ENCODE assay signal across 12 cellular contexts in the genomic region with DNA sequence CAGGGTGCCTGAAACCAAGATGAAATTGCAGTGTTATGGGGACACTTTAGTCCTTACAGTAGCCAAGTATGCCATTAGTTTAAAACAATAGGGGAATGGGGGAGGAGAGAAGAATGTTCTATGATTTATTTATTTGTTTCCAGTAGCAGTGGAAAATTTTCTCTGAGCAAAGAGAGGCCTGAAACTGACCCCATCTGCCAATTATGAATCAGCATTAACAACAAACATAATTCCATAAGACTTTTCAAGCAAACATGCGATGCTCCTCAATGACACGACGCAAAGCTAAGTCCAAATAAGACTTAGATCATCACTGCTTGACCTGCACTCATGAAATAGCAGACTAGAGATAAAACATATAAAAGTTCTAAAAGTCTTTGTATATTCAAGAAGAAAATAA. TPM values are rescaled to one million over a fixed set of nuclear protein-coding genes. Genes with fewer than 3 reads are reported as not detected.
DNase-seq lines count a peak whose midpoint lies in the region; ATAC-seq and TF ChIP-seq lines count a peak whose summit lies in the region.
"Had no signal": no experiment of that assay in that cellular context is flagged by ENCODE, and none has a peak within 500 bp of the region (broad histone marks: within the 10 kb centered on the region; RNA-seq: fewer than 3 reads in every experiment).

No MANE protein-coding gene starts in this region.

- H3K27me3 ChIP-seq in adrenal gland, result no peaks in the 10 kb centered on the region
- no peaks in the 10 kb centered on the region for H3K27me3 ChIP-seq in gastroesophageal sphincter
- no peaks in the 10 kb centered on the region for H3K27me3 ChIP-seq in sigmoid colon

- H3K27me3 Mint-ChIP-seq in activated CD4-positive, alpha-beta T cell treated with anti-CD3 and anti-CD28 coated beads, Interleukin-2, amount 10 ng/mL, durations not matched to agents 24 days and 14 days, result no peaks in the 10 kb centered on the region

- no peak for ATAC-seq in gastroesophageal sphincter

- no peak for TF ChIP-seq EP300 in gastroesophageal sphincter (IDR thresholded peaks at IDR 0.05)
- no peak for TF ChIP-seq EP300 in sigmoid colon (IDR thresholded peaks at IDR 0.05)

- H3K9me3 Mint-ChIP-seq in activated CD4-positive, alpha-beta T cell treated with anti-CD3 and anti-CD28 coated beads, Interleukin-2, amount 10 ng/mL, durations not matched to agents 24 days and 14 days, result no peaks in the 10 kb centered on the region

- no peak overlapping the region for H3K4me3 Mint-ChIP-seq in activated CD4-positive, alpha-beta T cell treated with anti-CD3 and anti-CD28 coated beads, Interleukin-2, amount 10 ng/mL, durations not matched to agents 24 days and 14 days

- no peaks in the 10 kb centered on the region for H3K9me3 ChIP-seq in adrenal gland (replicated peaks in 1 of 3)
- H3K9me3 ChIP-seq in gastroesophageal sphincter, result no peaks in the 10 kb centered on the region
- H3K9me3 ChIP-seq in sigmoid colon, result no peaks in the 10 kb centered on the region

- TF ChIP-seq CTCF in adrenal gland (IDR thresholded peaks at IDR 0.05) (no peak), gastroesophageal sphincter (IDR thresholded peaks at IDR 0.05) (no peak), sigmoid colon (IDR thresholded peaks at IDR 0.05) (no peak)

- H3K27ac ChIP-seq in adrenal gland (peak overlapping the region; percentile 87 to 100 (median 100)), gastroesophageal sphincter (peak overlapping the region; percentile 99 to 100 (median 100)), sigmoid colon (peak overlapping the region; percentile 96 to 100 (median 100))

- no peaks in the 10 kb centered on the region for H3K36me3 ChIP-seq in adrenal gland (replicated peaks in 1 of 2)
- no peaks in the 10 kb centered on the region for H3K36me3 ChIP-seq in gastroesophageal sphincter
- H3K36me3 ChIP-seq in sigmoid colon, result no peaks in the 10 kb centered on the region

- TF ChIP-seq POLR2A in adrenal gland (IDR thresholded peaks at IDR 0.05), result peak in 1 of 2 donors; percentile 55
- TF ChIP-seq POLR2A in gastroesophageal sphincter (IDR thresholded peaks at IDR 0.05), result no peak
- no peak for TF ChIP-seq POLR2A in sigmoid colon (IDR thresholded peaks at IDR 0.05)

- peak overlapping the region in 1 of 4 donors; percentile 84 for H3K4me3 ChIP-seq in adrenal gland
- H3K4me3 ChIP-seq in gastroesophageal sphincter, result peak overlapping the region; percentile 73 to 89
- H3K4me3 ChIP-seq in sigmoid colon, result peak overlapping the region in 2 of 4 donors; percentile 67 to 92

- intact Hi-C loops in adrenal gland (cut with DNase I), result loop anchor here (10.0 kb wide), 1 partner anchor 313 kb away; no protein-coding TSS in a partner anchor
- intact Hi-C loops in sigmoid colon (cut with DNase I), result loop anchor here (5.0 to 10.0 kb wide), 2 partner anchors 74 to 463 kb away; partner anchors contain the start of gene METTL21A
- intact Hi-C loops in activated CD4-positive, alpha-beta T cell treated with anti-CD3 and anti-CD28 coated beads, Interleukin-2, amount 10 ng/mL, durations not matched to agents 24 days and 14 days (cut with micrococcal nuclease), result loop anchor here (10.0 kb wide), 2 partner anchors 177 to 463 kb away; partner anchors contain the start of gene METTL21A

- DNase-seq in EL, result peak; percentile 71
- DNase-seq in adrenal gland, result peak in 2 of 7 donors; percentile 33 to 44
- no peak for DNase-seq in sigmoid colon
- DNase-seq in NCI-H2171 (lab: John Stamatoyannopoulos, UW), result no peak
- DNase-seq in D341Med (ENCODE audit: low spot score), result no peak
- no peak for DNase-seq in HT-29 (ENCODE audit: low spot score)
- no peak for DNase-seq in activated CD4-positive, alpha-beta T cell treated with anti-CD3 and anti-CD28 coated beads, Interleukin-2, amount 10 ng/mL, durations not matched to agents 24 days and 14 days
- DNase-seq: activated CD4-positive, alpha-beta T cell treated with anti-CD3 and anti-CD28 coated beads for 1 hour; DND-41; Karpas-422 had no signal

- H3K27ac Mint-ChIP-seq in activated CD4-positive, alpha-beta T cell treated with anti-CD3 and anti-CD28 coated beads, Interleukin-2, amount 10 ng/mL, durations not matched to agents 24 days and 14 days, result no peak overlapping the region

- WGBS in adrenal gland, 4 donors, result 20 to 35% (median 28%) methylated on average over 3 of the region's 3 CpGs
- 38 to 49% methylated on average over 3 of the region's 3 CpGs for WGBS in gastroesophageal sphincter (ENCODE audit: low coverage in 1 of 2), 2 donors
- WGBS in sigmoid colon, 2 donors, result 71 to 90% methylated on average over 3 of the region's 3 CpGs

- H3K4me1 ChIP-seq in adrenal gland (replicated peaks in 1 of 2), result peaks cover 47 to 64% of the 10 kb centered on the region in 2 donors
- peaks cover 36 to 66% (median 48%) of the 10 kb centered on the region in 3 donors for H3K4me1 ChIP-seq in gastroesophageal sphincter
- H3K4me1 ChIP-seq in sigmoid colon, result peaks cover 0 to 62% (median 57%) of the 10 kb centered on the region in 4 donors

- H3K4me1 Mint-ChIP-seq in activated CD4-positive, alpha-beta T cell treated with anti-CD3 and anti-CD28 coated beads, Interleukin-2, amount 10 ng/mL, durations not matched to agents 24 days and 14 days, result peaks cover 54% of the 10 kb centered on the region

- peaks cover 17% of the 10 kb centered on the region for H3K36me3 Mint-ChIP-seq in activated CD4-positive, alpha-beta T cell treated with anti-CD3 and anti-CD28 coated beads, Interleukin-2, amount 10 ng/mL, durations not matched to agents 24 days and 14 days (ENCODE audit: low read depth)

RNA-seq across cellular contexts. Expression of gene KLF7, which starts 4.0 kb away (rescaled TPM):
- total RNA-seq in adrenal gland (10 to 100 TPM; 11.9 to 45.9 (median 25.7) TPM), gastroesophageal sphincter (10 to 100 TPM; 30.7 to 59.3 (median 42.1) TPM), sigmoid colon (10 to 100 TPM; 21.2 to 52.1 (median 25.1) TPM)
- polyA plus RNA-seq in adrenal gland (10 to 100 TPM in 1 of 3 donors, 1 to 10 TPM in 2; 3.6 to 17.0 (median 6.8) TPM), sigmoid colon (1 to 10 TPM in 1 of 3 donors, under 1 TPM in 2; 0.60 to 7.8 (median 0.69) TPM)
- 0.03 TPM in 1 of 2 replicates, not detected in the other for total RNA-seq in HT-29 (2014; rRNA removed; shearing (Covaris generic))
- total RNA-seq in activated CD4-positive, alpha-beta T cell treated with anti-CD3 and anti-CD28 coated beads, Interleukin-2, amount 10 ng/mL, durations not matched to agents 24 days and 14 days, result 12.6 and 14.1 TPM in 2 replicates
- total RNA-seq: OCI-LY7 had no signal

Comparison
In these comparisons a context has a peak if more than half of its experiments do, and no peak if none do; other contexts are left out.
1. RNA of gene KLF7, which starts 4.0 kb away (total RNA-seq): 30.7 to 59.3 TPM in gastroesophageal sphincter, 11.9 to 45.9 TPM in adrenal gland, 21.2 to 52.1 TPM in sigmoid colon and 12.6 to 14.1 TPM in activated CD4-positive, alpha-beta T cell treated with anti-CD3 and anti-CD28 coated beads, Interleukin-2, amount 10 ng/mL, durations not matched to agents 24 days and 14 days; 0.03 TPM in HT-29; every median in the first group is over 10 times any median in the second.
2. Peak in every context shown above with its lines, with median percentiles within 50 percentile points of each other: H3K27ac ChIP-seq.